Comparison of ENCODE assay signal across 8 cellular contexts in genomic region chr11:87722756-87723599, GRCh38.
DNase-seq lines count a peak whose midpoint lies in the region; ATAC-seq and TF ChIP-seq lines count a peak whose summit lies in the region.

No MANE protein-coding gene starts in this region.

- no peak overlapping the region for H3K27ac ChIP-seq in heart left ventricle
- H3K27ac ChIP-seq in OCI-LY7 (ENCODE audit: low read depth, low read length, poor library complexity, severe bottlenecking), result no peak overlapping the region
- no peak overlapping the region for H3K27ac ChIP-seq in fibroblast of lung (ENCODE audit: insufficient read depth, low read length)
- no peak overlapping the region for H3K27ac ChIP-seq in tibial artery

- no peaks in the 10 kb centered on the region for H4K20me1 ChIP-seq in OCI-LY7 (ENCODE audit: insufficient read depth, low read length)
- no peaks in the 10 kb centered on the region for H4K20me1 ChIP-seq in fibroblast of lung (ENCODE audit: control insufficient read depth, extremely low read depth, insufficient read depth, low read length)

- no peak overlapping the region for H3K9ac ChIP-seq in fibroblast of lung (ENCODE audit: insufficient read depth, low read length)

- no peak for DNase-seq in heart left ventricle
- DNase-seq in cardiac septum (ENCODE audit: low spot score), result no peak
- DNase-seq in OCI-LY7 (ENCODE audit: low spot score), result peak; percentile 47
- DNase-seq in fibroblast of lung (ENCODE audit: low read depth in 2 of 2), result peak; percentile 10 to 13
- no peak for DNase-seq in tibial artery
- DNase-seq in dedifferentiated amniotic fluid mesenchymal stem cell (ENCODE audit: extremely low spot score), result no peak
- DNase-seq in activated effector memory CD4-positive, alpha-beta T cell treated with Interleukin-2 at 50 U/mL for 16 hours, result no peak

- H3K27me3 ChIP-seq in heart left ventricle, result no peaks in the 10 kb centered on the region
- no peaks in the 10 kb centered on the region for H3K27me3 ChIP-seq in fibroblast of lung (ENCODE audit: control insufficient read depth, insufficient read depth, low read length)
- no peaks in the 10 kb centered on the region for H3K27me3 ChIP-seq in tibial artery

- H3K9me3 ChIP-seq in heart left ventricle (no peaks in the 10 kb centered on the region), OCI-LY7 (ENCODE audit: low read length) (no peaks in the 10 kb centered on the region), fibroblast of lung (ENCODE audit: control insufficient read depth, insufficient read depth, low read depth, low read length) (no peaks in the 10 kb centered on the region), tibial artery (no peaks in the 10 kb centered on the region)

- H3K36me3 ChIP-seq in heart left ventricle (no peaks in the 10 kb centered on the region), OCI-LY7 (ENCODE audit: insufficient read depth, low read length) (no peaks in the 10 kb centered on the region), fibroblast of lung (ENCODE audit: control insufficient read depth, insufficient read depth, low read length) (no peaks in the 10 kb centered on the region), tibial artery (no peaks in the 10 kb centered on the region)

- BruUV-seq in OCI-LY7 (replicated peaks; lab: Mats Ljungman, UMichigan), result no TSS peak

- H3K4me2 ChIP-seq in OCI-LY7 (ENCODE audit: low read length) (no peak overlapping the region), fibroblast of lung (ENCODE audit: extremely low read depth, insufficient read depth, low read length) (no peak overlapping the region)

- ATAC-seq in heart left ventricle (no peak), HG02588 (IDR thresholded peaks at IDR 0.05; ENCODE audit: unreplicated experiment) (peak; percentile 64)

- H3K9me2 ChIP-seq in OCI-LY7 (ENCODE audit: insufficient read depth, low read length), result no peaks in the 10 kb centered on the region

- H2AFZ ChIP-seq in OCI-LY7 (ENCODE audit: low read length) (no peak overlapping the region), fibroblast of lung (ENCODE audit: low read length) (no peak overlapping the region)

- 69 to 77% (median 73%) methylated on average over 11 of the region's 11 CpGs for WGBS in heart left ventricle, 4 donors

- no peaks in the 10 kb centered on the region for H3K79me2 ChIP-seq in OCI-LY7 (ENCODE audit: insufficient read depth, low read depth, low read length)
- H3K79me2 ChIP-seq in fibroblast of lung (ENCODE audit: control insufficient read depth, insufficient read depth, low read length), result no peaks in the 10 kb centered on the region

- TF ChIP-seq POLR2A in heart left ventricle (IDR thresholded peaks at IDR 0.05), result no peak

- CTCF ChIA-PET in OCI-LY7 (lab: Charles Lee; ENCODE audit: unreplicated experiment), result no interaction called here

- intact Hi-C loops in heart left ventricle (cut with DNase I) (no loop called here), cardiac septum (cut with DNase I) (no loop called here), OCI-LY7 (cut with micrococcal nuclease; ENCODE audit: unreplicated experiment) (loop anchor here (5.0 to 10.0 kb wide), 2 partner anchors 261 to 822 kb away; no protein-coding TSS in a partner anchor), tibial artery (cut with DNase I; ENCODE audit: low total_unique reads) (no loop called here)

- TF ChIP-seq CTCF in heart left ventricle (IDR thresholded peaks at IDR 0.05) (peak in 7 of 12 donors; percentile 16 to 51 (median 47)), OCI-LY7 (conservative IDR thresholded peaks at IDR 0.05; ENCODE audit: low read length) (peak; percentile 87), fibroblast of lung (conservative IDR thresholded peaks at IDR 0.05 in 1 of 2, IDR thresholded peaks at IDR 0.05 in 1 of 2; ENCODE audit: low read depth in 1 of 2, low read length in 2 of 2) (peak; percentile 55 to 66), tibial artery (IDR thresholded peaks at IDR 0.05) (peak; percentile 18 to 32)

- no peak overlapping the region for H3K4me3 ChIP-seq in heart left ventricle
- no peak overlapping the region for H3K4me3 ChIP-seq in OCI-LY7 (ENCODE audit: low read depth, low read length, poor library complexity, severe bottlenecking)
- H3K4me3 ChIP-seq in fibroblast of lung (replicated peaks in 1 of 4; ENCODE audit: control extremely low read depth in 1 of 4, insufficient read depth in 1 of 4, low read depth in 3 of 4, low read length in 4 of 4), result no peak overlapping the region
- H3K4me3 ChIP-seq in tibial artery, result no peak overlapping the region

- POLR2A ChIA-PET in OCI-LY7 (lab: Charles Lee), result no interaction called here

- H3K4me1 ChIP-seq in heart left ventricle (no peaks in the 10 kb centered on the region), OCI-LY7 (ENCODE audit: insufficient read depth, low read length, poor library complexity, severe bottlenecking) (no peaks in the 10 kb centered on the region), fibroblast of lung (ENCODE audit: control insufficient read depth, extremely low read depth, insufficient read depth, low read length) (no peaks in the 10 kb centered on the region), tibial artery (peaks cover 0 to 12% (median 0%) of the 10 kb centered on the region in 4 donors)

Comparison
In these comparisons a context has a peak if more than half of its experiments do, and no peak if none do; other contexts are left out.
1. DNase-seq: peak in OCI-LY7 (single experiment) and fibroblast of lung (2 of 2); none in heart left ventricle (0 of 5), cardiac septum (single experiment), tibial artery (0 of 2), dedifferentiated amniotic fluid mesenchymal stem cell (single experiment) and activated effector memory CD4-positive, alpha-beta T cell treated with Interleukin-2 at 50 U/mL for 16 hours (single experiment).
2. CTCF ChIP-seq: peak in every context shown above with its lines; median percentile 87 in OCI-LY7; 60 in fibroblast of lung; 47 in heart left ventricle; 25 in tibial artery.